In the genomic region with DNA sequence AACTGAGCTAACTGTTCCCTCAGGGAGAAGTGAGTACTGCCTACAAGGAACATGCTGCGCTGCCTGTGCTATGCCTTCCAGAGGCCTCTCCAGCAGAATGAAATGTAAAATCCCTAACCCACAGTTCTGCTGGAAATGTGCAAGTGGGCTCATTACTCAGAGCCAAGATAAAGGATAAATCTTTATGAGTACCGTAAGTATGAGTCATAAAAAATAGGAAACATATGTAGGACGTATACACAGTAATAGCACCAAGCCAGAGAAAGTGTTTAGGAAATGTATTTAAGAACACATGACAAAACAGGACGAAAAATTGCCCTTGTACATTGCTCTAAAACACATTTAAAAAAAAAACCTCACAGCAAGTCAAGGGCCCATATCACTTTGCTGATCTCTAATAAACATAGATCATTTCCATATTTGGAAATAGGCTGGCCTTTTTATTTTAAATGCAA, we compare ENCODE assay signal across 9 cellular contexts.
DNase-seq lines count a peak whose midpoint lies in the region; ATAC-seq and TF ChIP-seq lines count a peak whose summit lies in the region.
"Had no signal": no experiment of that assay in that cellular context is flagged by ENCODE, and none has a peak within 500 bp of the region (broad histone marks: within the 10 kb centered on the region; RNA-seq: fewer than 3 reads in every experiment).

No MANE protein-coding gene starts in this region.

- no peak overlapping the region for H3K27ac ChIP-seq in neural progenitor cell

- DNase-seq in AG09309 (ENCODE audit: low read depth) = peak; percentile 74
- peak; percentile 36 for DNase-seq in MG63
- DNase-seq in dermis blood vessel endothelial cell = peak; percentile 82
- DNase-seq in neural progenitor cell (ENCODE audit: low spot score) = no peak
- no peak for DNase-seq in activated T-cell treated with anti-CD3 and anti-CD28 coated beads, Interleukin-2, amount 50 U/mL, for 1 hour
- no peak for DNase-seq in NCI-H1417 treated with DMSO at 0.1 percent for 48 hours (lab: John Stamatoyannopoulos, UW)

- H3K4me3 ChIP-seq in AG09309 (ENCODE audit: control insufficient read depth, low read depth, low read length) (no peak overlapping the region), MG63 (no peak overlapping the region), neural progenitor cell (no peak overlapping the region)

- no peaks in the 10 kb centered on the region for H4K20me1 ChIP-seq in neural progenitor cell (ENCODE audit: low read depth)

- no peak overlapping the region for H3K4me2 ChIP-seq in neural progenitor cell

- H2AFZ ChIP-seq in neural progenitor cell (replicated peaks) = no peak overlapping the region

- H3K36me3 Mint-ChIP-seq in neural progenitor cell = peaks cover 4% of the 10 kb centered on the region

- H3K27ac Mint-ChIP-seq in neural progenitor cell = peak overlapping the region; percentile 5
- H3K27ac Mint-ChIP-seq: IgD-negative memory B cell had no signal

- H3K79me2 ChIP-seq in neural progenitor cell (ENCODE audit: low read depth) = no peaks in the 10 kb centered on the region

- peaks cover 29% of the 10 kb centered on the region for H3K4me1 ChIP-seq in neural progenitor cell

- ATAC-seq in HG03432 (IDR thresholded peaks at IDR 0.05; ENCODE audit: unreplicated experiment) = no peak
- ATAC-seq in activated CD4-positive, CD25-positive, alpha-beta regulatory T cell treated with anti-CD3 and anti-CD28 coated beads, Interleukin-2, amount 50 U/mL, for 24 hours = no peak

- peaks cover 35% of the 10 kb centered on the region for H3K4me1 Mint-ChIP-seq in neural progenitor cell

- H3K27me3 ChIP-seq in MG63 (no peaks in the 10 kb centered on the region), neural progenitor cell (no peaks in the 10 kb centered on the region)

- H3K36me3 ChIP-seq in MG63 (no peaks in the 10 kb centered on the region), neural progenitor cell (no peaks in the 10 kb centered on the region)

- H3K9ac ChIP-seq in neural progenitor cell = no peak overlapping the region

- peaks cover 2% of the 10 kb centered on the region for H3K9me3 Mint-ChIP-seq in neural progenitor cell

- no peak for TF ChIP-seq CTCF in AG09309 (IDR thresholded peaks at IDR 0.05; ENCODE audit: control insufficient read depth, insufficient read depth, low read depth, low read length, missing control alignments)
- no peak for TF ChIP-seq CTCF in neural progenitor cell (IDR thresholded peaks at IDR 0.05)

- peaks cover 10% of the 10 kb centered on the region for H3F3A ChIP-seq in neural progenitor cell (ENCODE audit: low read depth)

- H3K9me3 ChIP-seq in MG63 = no peaks in the 10 kb centered on the region
- no peaks in the 10 kb centered on the region for H3K9me3 ChIP-seq in neural progenitor cell (ENCODE audit: low read depth)

- no peak overlapping the region for H3K4me3 Mint-ChIP-seq in neural progenitor cell
- H3K4me3 Mint-ChIP-seq: IgD-negative memory B cell had no signal

- peaks cover 7% of the 10 kb centered on the region for H3K27me3 Mint-ChIP-seq in neural progenitor cell (ENCODE audit: insufficient read depth, low read depth)

Comparison
In these comparisons a context has a peak if more than half of its experiments do, and no peak if none do; other contexts are left out.
1. DNase-seq: peak in AG09309 (single experiment), MG63 (single experiment) and dermis blood vessel endothelial cell (single experiment); none in neural progenitor cell (single experiment), activated T-cell treated with anti-CD3 and anti-CD28 coated beads, Interleukin-2, amount 50 U/mL, for 1 hour (single experiment) and NCI-H1417 treated with DMSO at 0.1 percent for 48 hours (single experiment).